In genomic region chr10:37623506-37623905, GRCh38 we compare ENCODE assay signal across 1 cellular context.
A peak's percentile ranks its signal among the peaks of the same experiment; 100 is the strongest.
TF ChIP-seq lines count a peak whose summit lies in the region.

No MANE protein-coding gene starts in this region.

TF ChIP-seq in HepG2, 621 proteins besides CTCF, POLR2A, EP300 and RAD21 (continued from another document):
- TF ChIP-seq, protein P1, sequence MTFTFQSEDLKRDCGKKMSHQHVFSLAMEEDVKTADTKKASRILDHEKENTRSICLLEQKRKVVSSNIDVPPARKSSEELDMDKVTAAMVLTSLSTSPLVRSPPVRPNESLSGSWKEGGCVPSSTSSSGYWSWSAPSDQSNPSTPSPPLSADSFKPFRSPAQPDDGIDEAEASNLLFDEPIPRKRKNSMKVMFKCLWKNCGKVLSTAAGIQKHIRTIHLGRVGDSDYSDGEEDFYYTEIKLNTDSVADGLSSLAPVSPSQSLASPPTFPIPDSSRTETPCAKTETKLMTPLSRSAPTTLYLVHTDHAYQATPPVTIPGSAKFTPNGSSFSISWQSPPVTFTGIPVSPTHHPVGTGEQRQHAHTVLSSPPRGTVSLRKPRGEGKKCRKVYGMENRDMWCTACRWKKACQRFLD (CRISPR knock-in tag; IDR thresholded peaks at IDR 0.05; ENCODE audit: borderline replicate concordance), result no peak
- TF ChIP-seq MYPOP (CRISPR knock-in tag; IDR thresholded peaks at IDR 0.05) (no peak), SOX5 (CRISPR knock-in tag; IDR thresholded peaks at IDR 0.05; ENCODE audit: borderline replicate concordance) (peak; percentile 35; the same call in 1 of the 2 replicates), EED (CRISPR knock-in tag; IDR thresholded peaks at IDR 0.05) (no peak), ZNF558 (CRISPR knock-in tag; IDR thresholded peaks at IDR 0.05; ENCODE audit: borderline replicate concordance) (no peak), MIXL1 (CRISPR knock-in tag; IDR thresholded peaks at IDR 0.05) (peak; percentile 27; the same call in 1 of the 2 replicates), ZNF556 (CRISPR knock-in tag; IDR thresholded peaks at IDR 0.05; ENCODE audit: borderline replicate concordance) (no peak), GABPA (IDR thresholded peaks at IDR 0.05; ENCODE audit: low read depth, low read length) (no peak), GABPA (CRISPR knock-in tag; IDR thresholded peaks at IDR 0.05; ENCODE audit: low read depth) (no peak), FOXO1 (CRISPR knock-in tag; IDR thresholded peaks at IDR 0.05) (peak; percentile 9; the same call in 1 of the 2 replicates), HIC2 (CRISPR knock-in tag; IDR thresholded peaks at IDR 0.05; ENCODE audit: low read depth) (no peak), RBM22 (optimal IDR thresholded peaks at IDR 0.05; ENCODE audit: low read length) (no peak), SMARCE1 (IDR thresholded peaks at IDR 0.05; ENCODE audit: borderline replicate concordance) (peak; percentile 74; the same call in 1 of the 2 replicates), FLYWCH1 (CRISPR knock-in tag; IDR thresholded peaks at IDR 0.05) (no peak), FOXK1 (CRISPR knock-in tag; IDR thresholded peaks at IDR 0.05; ENCODE audit: borderline replicate concordance, low read depth) (no peak), ZMYM3 (CRISPR knock-in tag; IDR thresholded peaks at IDR 0.05) (no peak), FOXA1 (IDR thresholded peaks at IDR 0.05) (peak; percentile 78), FOXA1 (CRISPR knock-in tag; IDR thresholded peaks at IDR 0.05) (peak; percentile 70), ZBTB44 (CRISPR knock-in tag; IDR thresholded peaks at IDR 0.05) (no peak), ZSCAN20 (CRISPR knock-in tag; IDR thresholded peaks at IDR 0.05; ENCODE audit: borderline replicate concordance) (no peak), FOXP1 (IDR thresholded peaks at IDR 0.05) (no peak), FOXP1 (CRISPR knock-in tag; IDR thresholded peaks at IDR 0.05) (peak; percentile 30; the same call in 1 of the 2 replicates), ZMYM2 (CRISPR knock-in tag; IDR thresholded peaks at IDR 0.05) (peak; percentile 76), BRCA1 (CRISPR knock-in tag; IDR thresholded peaks at IDR 0.05) (no peak), ZNF3 (CRISPR knock-in tag; IDR thresholded peaks at IDR 0.05) (peak; percentile 99), TBX2 (CRISPR knock-in tag; IDR thresholded peaks at IDR 0.05; ENCODE audit: borderline replicate concordance) (no peak), NCOR1 (IDR thresholded peaks at IDR 0.05; ENCODE audit: borderline replicate concordance, low read length) (peak; percentile 53; the same call in 1 of the 2 replicates), KDM4B (CRISPR knock-in tag; IDR thresholded peaks at IDR 0.05) (no peak), ZNF749 (CRISPR knock-in tag; IDR thresholded peaks at IDR 0.05; ENCODE audit: borderline replicate concordance) (no peak), ZNF572 (CRISPR knock-in tag; IDR thresholded peaks at IDR 0.05) (no peak), CBX5 (CRISPR knock-in tag; IDR thresholded peaks at IDR 0.05; ENCODE audit: borderline replicate concordance) (no peak), NCOA2 (CRISPR knock-in tag; IDR thresholded peaks at IDR 0.05) (peak; percentile 38; the same call in 1 of the 2 replicates), ZBTB42 (CRISPR knock-in tag; IDR thresholded peaks at IDR 0.05) (no peak), ZMYM4 (CRISPR knock-in tag; IDR thresholded peaks at IDR 0.05) (peak; percentile 46), ZNF362 (CRISPR knock-in tag; IDR thresholded peaks at IDR 0.05; ENCODE audit: borderline replicate concordance) (0 out of 2 replicates have a peak, but pooled peaks have one; percentile 48), HNF4A (CRISPR knock-in tag; IDR thresholded peaks at IDR 0.05) (peak; percentile 92), TBL1XR1 (IDR thresholded peaks at IDR 0.05; ENCODE audit: borderline replicate concordance, low read length, partially characterized antibody) (no peak), GATAD2A (CRISPR knock-in tag; IDR thresholded peaks at IDR 0.05) (peak; percentile 45; the same call in 1 of the 2 replicates), MAX (IDR thresholded peaks at IDR 0.05) (no peak), POGZ (CRISPR knock-in tag; IDR thresholded peaks at IDR 0.05) (peak; percentile 64; the same call in 1 of the 2 replicates)
- TF ChIP-seq, protein P2, sequence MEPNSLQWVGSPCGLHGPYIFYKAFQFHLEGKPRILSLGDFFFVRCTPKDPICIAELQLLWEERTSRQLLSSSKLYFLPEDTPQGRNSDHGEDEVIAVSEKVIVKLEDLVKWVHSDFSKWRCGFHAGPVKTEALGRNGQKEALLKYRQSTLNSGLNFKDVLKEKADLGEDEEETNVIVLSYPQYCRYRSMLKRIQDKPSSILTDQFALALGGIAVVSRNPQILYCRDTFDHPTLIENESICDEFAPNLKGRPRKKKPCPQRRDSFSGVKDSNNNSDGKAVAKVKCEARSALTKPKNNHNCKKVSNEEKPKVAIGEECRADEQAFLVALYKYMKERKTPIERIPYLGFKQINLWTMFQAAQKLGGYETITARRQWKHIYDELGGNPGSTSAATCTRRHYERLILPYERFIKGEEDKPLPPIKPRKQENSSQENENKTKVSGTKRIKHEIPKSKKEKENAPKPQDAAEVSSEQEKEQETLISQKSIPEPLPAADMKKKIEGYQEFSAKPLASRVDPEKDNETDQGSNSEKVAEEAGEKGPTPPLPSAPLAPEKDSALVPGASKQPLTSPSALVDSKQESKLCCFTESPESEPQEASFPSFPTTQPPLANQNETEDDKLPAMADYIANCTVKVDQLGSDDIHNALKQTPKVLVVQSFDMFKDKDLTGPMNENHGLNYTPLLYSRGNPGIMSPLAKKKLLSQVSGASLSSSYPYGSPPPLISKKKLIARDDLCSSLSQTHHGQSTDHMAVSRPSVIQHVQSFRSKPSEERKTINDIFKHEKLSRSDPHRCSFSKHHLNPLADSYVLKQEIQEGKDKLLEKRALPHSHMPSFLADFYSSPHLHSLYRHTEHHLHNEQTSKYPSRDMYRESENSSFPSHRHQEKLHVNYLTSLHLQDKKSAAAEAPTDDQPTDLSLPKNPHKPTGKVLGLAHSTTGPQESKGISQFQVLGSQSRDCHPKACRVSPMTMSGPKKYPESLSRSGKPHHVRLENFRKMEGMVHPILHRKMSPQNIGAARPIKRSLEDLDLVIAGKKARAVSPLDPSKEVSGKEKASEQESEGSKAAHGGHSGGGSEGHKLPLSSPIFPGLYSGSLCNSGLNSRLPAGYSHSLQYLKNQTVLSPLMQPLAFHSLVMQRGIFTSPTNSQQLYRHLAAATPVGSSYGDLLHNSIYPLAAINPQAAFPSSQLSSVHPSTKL (CRISPR knock-in tag; IDR thresholded peaks at IDR 0.05), result peak; percentile 63; the same call in 1 of the 2 replicates
- TF ChIP-seq, protein P3, sequence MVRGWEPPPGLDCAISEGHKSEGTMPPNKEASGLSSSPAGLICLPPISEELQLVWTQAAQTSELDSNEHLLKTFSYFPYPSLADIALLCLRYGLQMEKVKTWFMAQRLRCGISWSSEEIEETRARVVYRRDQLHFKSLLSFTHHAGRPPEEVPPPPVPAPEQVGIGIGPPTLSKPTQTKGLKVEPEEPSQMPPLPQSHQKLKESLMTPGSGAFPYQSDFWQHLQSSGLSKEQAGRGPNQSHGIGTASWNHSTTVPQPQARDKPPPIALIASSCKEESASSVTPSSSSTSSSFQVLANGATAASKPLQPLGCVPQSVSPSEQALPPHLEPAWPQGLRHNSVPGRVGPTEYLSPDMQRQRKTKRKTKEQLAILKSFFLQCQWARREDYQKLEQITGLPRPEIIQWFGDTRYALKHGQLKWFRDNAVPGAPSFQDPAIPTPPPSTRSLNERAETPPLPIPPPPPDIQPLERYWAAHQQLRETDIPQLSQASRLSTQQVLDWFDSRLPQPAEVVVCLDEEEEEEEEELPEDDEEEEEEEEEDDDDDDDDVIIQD (CRISPR knock-in tag; IDR thresholded peaks at IDR 0.05; ENCODE audit: low read depth), result peak; percentile 19; the same call in 1 of the 2 replicates
- TF ChIP-seq, protein P4, sequence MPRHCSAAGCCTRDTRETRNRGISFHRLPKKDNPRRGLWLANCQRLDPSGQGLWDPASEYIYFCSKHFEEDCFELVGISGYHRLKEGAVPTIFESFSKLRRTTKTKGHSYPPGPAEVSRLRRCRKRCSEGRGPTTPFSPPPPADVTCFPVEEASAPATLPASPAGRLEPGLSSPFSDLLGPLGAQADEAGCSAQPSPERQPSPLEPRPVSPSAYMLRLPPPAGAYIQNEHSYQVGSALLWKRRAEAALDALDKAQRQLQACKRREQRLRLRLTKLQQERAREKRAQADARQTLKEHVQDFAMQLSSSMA (CRISPR knock-in tag; IDR thresholded peaks at IDR 0.05), result no peak
TF ChIP-seq in HepG2: peak in this region for 28.
